1 cellular context compared by ENCODE assay signal in genomic region chr5:62412549-62413329, GRCh38.
TF ChIP-seq lines count a peak whose summit lies in the region.

Gene IPO11 (plus strand): TSS chr5:62412763. CDS start chr5:62437280, 24,517 bp downstream.

TF ChIP-seq in HepG2, 621 proteins besides CTCF, POLR2A, EP300 and RAD21 (continued from another document and continues in another):
- TF ChIP-seq ZNF281 (CRISPR knock-in tag; IDR thresholded peaks at IDR 0.05; ENCODE audit: borderline replicate concordance) (no peak), ZSCAN12 (CRISPR knock-in tag; IDR thresholded peaks at IDR 0.05) (no peak), RFX3 (CRISPR knock-in tag; IDR thresholded peaks at IDR 0.05) (no peak), ZNF672 (CRISPR knock-in tag; IDR thresholded peaks at IDR 0.05) (no peak), ZNF230 (CRISPR knock-in tag; IDR thresholded peaks at IDR 0.05) (peak; percentile 81; the same call in 1 of the 2 replicates), ARID3A (IDR thresholded peaks at IDR 0.05; ENCODE audit: low read depth, low read length) (no peak; the same call in 1 of the 2 replicates), ZNF432 (CRISPR knock-in tag; IDR thresholded peaks at IDR 0.05; ENCODE audit: borderline replicate concordance) (no peak), ATF3 (CRISPR knock-in tag; IDR thresholded peaks at IDR 0.05) (no peak), NFATC3 (CRISPR knock-in tag; IDR thresholded peaks at IDR 0.05) (no peak), CREBL2 (CRISPR knock-in tag; IDR thresholded peaks at IDR 0.05; ENCODE audit: borderline replicate concordance) (no peak), ARNT (IDR thresholded peaks at IDR 0.05) (no peak), FUBP1 (CRISPR knock-in tag; IDR thresholded peaks at IDR 0.05; ENCODE audit: borderline replicate concordance) (no peak), MBNL3 (CRISPR knock-in tag; conservative IDR thresholded peaks at IDR 0.05) (no peak), PREB (CRISPR knock-in tag; IDR thresholded peaks at IDR 0.05) (no peak), POGK (CRISPR knock-in tag; conservative IDR thresholded peaks at IDR 0.05) (no peak; the same call in 1 of the 2 replicates), SNAPC4 (CRISPR knock-in tag; IDR thresholded peaks at IDR 0.05) (no peak), GABPA (IDR thresholded peaks at IDR 0.05; ENCODE audit: low read depth, low read length) (no peak), GABPA (CRISPR knock-in tag; IDR thresholded peaks at IDR 0.05; ENCODE audit: low read depth) (peak; percentile 60), ZNF639 (CRISPR knock-in tag; conservative IDR thresholded peaks at IDR 0.05) (no peak), ZNF17 (CRISPR knock-in tag; IDR thresholded peaks at IDR 0.05) (no peak), ZNF335 (CRISPR knock-in tag; IDR thresholded peaks at IDR 0.05) (no peak), WIZ (CRISPR knock-in tag; IDR thresholded peaks at IDR 0.05) (no peak), ZNF121 (CRISPR knock-in tag; IDR thresholded peaks at IDR 0.05) (no peak), NR2F1 (CRISPR knock-in tag; IDR thresholded peaks at IDR 0.05) (no peak), BCLAF1 (IDR thresholded peaks at IDR 0.05) (no peak), HBP1 (CRISPR knock-in tag; IDR thresholded peaks at IDR 0.05; ENCODE audit: low read depth) (peak; percentile 94), ZBTB20 (CRISPR knock-in tag; IDR thresholded peaks at IDR 0.05; ENCODE audit: borderline replicate concordance, low read depth) (peak; percentile 63; the same call in 1 of the 2 replicates), GFI1 (CRISPR knock-in tag; IDR thresholded peaks at IDR 0.05; ENCODE audit: borderline replicate concordance) (no peak), ZBTB25 (CRISPR knock-in tag; IDR thresholded peaks at IDR 0.05) (0 out of 2 replicates have a peak, but pooled peaks have one; percentile 50), ZNF552 (CRISPR knock-in tag; IDR thresholded peaks at IDR 0.05; ENCODE audit: borderline replicate concordance) (no peak), ERF (CRISPR knock-in tag; IDR thresholded peaks at IDR 0.05) (no peak), POLR2AphosphoS5 (IDR thresholded peaks at IDR 0.05; ENCODE audit: low read depth, low read length) (peak; percentile 81), NR2C2 (CRISPR knock-in tag; IDR thresholded peaks at IDR 0.05; ENCODE audit: borderline replicate concordance) (peak; percentile 56; the same call in 1 of the 2 replicates), FOXP1 (IDR thresholded peaks at IDR 0.05) (no peak), FOXP1 (CRISPR knock-in tag; IDR thresholded peaks at IDR 0.05) (no peak), ASH2L (IDR thresholded peaks at IDR 0.05; ENCODE audit: insufficient read length, low read depth, low read length) (peak; percentile 97)
